Comparison of ENCODE assay signal across 27 cellular contexts in the genomic region with DNA sequence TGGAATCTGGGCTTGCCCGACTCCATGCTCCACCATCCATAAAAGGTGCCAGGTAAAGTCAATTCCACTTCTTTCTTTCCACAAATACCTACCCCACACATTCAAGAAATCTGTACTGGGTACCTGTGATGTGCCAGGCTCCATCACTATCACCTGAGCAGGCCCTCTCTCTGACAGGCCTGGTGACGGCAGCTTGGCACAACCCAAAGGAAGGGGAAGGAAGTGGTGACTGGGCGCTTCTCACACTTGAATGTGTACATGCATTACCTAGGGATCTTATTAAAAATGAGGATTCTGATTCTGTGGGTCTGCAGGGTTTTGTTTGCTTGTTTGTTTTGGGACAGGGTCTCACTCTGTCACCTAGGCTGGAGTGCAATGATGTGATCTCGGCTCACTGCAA. TPM values are rescaled to one million over a fixed set of nuclear protein-coding genes. Genes with fewer than 3 reads are reported as not detected.
"Had no signal": no experiment of that assay in that cellular context is flagged by ENCODE, and none has a peak within 500 bp of the region (broad histone marks: within the 10 kb centered on the region; RNA-seq: fewer than 3 reads in every experiment).

No MANE protein-coding gene starts in this region.

- H3K9me3 ChIP-seq: breast epithelium, gastroesophageal sphincter, right atrium auricular region, stomach, thyroid gland, upper lobe of right lung had no signal

- H3K36me3 Mint-ChIP-seq: activated CD8-positive, alpha-beta memory T cell treated with anti-CD3 and anti-CD28 coated beads, Interleukin-2, amount 10 ng/mL, durations not matched to agents 7 days and 5 days; activated naive CD4-positive, alpha-beta T cell treated with anti-CD3 and anti-CD28 coated beads, Interleukin-2, amount 50 U/mL, for 72 hours; natural killer cell treated with Interleukin-12 subunit alpha and Interleukin-12 subunit beta and Interleukin-15 and Interleukin-18, amount 100 ng/mL, for 72 hours; stimulated activated memory B cell treated with anti-CD40 and anti-IgM and Interleukin-4, amounts not matched to agents 10 μg/mL and 1 μg/mL and 100 μg/mL, for 72 hours had no signal

- ATAC-seq: activated CD4-positive, CD25-positive, alpha-beta regulatory T cell treated with anti-CD3 and anti-CD28 coated beads, Interleukin-2, amount 50 U/mL, for 24 hours; activated CD8-positive, alpha-beta memory T cell treated with anti-CD3 and anti-CD28 coated beads, Interleukin-2, amount 10 ng/mL, durations not matched to agents 7 days and 5 days; gastroesophageal sphincter; stimulated activated memory B cell treated with anti-CD40 and anti-IgM and Interleukin-4, amounts not matched to agents 10 μg/mL and 1 μg/mL and 100 μg/mL, for 72 hours; upper lobe of right lung had no signal

- H3K36me3 ChIP-seq: breast epithelium, gastroesophageal sphincter, right atrium auricular region, stomach, thyroid gland, upper lobe of right lung, WERI-Rb-1 had no signal

- H3K4me2 ChIP-seq: smooth muscle cell had no signal

- H3K27ac ChIP-seq: breast epithelium, gastroesophageal sphincter, right atrium auricular region, stomach, thyroid gland, upper lobe of right lung, WERI-Rb-1 had no signal

- H3K9me3 Mint-ChIP-seq: activated naive CD4-positive, alpha-beta T cell treated with anti-CD3 and anti-CD28 coated beads, Interleukin-2, amount 50 U/mL, for 72 hours; activated T-helper 2 cell treated with anti-CD3 and anti-CD28 coated beads, Interferon-gamma antibody, Interleukin-2, Interleukin-4, amounts not matched to agents 10 μg/mL and 5 μg/mL and 100 μg/mL, durations not matched to agents 14 hours and 24 hours and 36 hours; natural killer cell treated with Interleukin-12 subunit alpha and Interleukin-12 subunit beta and Interleukin-15 and Interleukin-18, amount 100 ng/mL, for 72 hours; stimulated activated memory B cell treated with anti-CD40 and anti-IgM and Interleukin-4, amounts not matched to agents 10 μg/mL and 1 μg/mL and 100 μg/mL, for 72 hours; T-helper 1 cell treated with Interleukin-12 subunit alpha and Interleukin-12 subunit beta and Interleukin-4 antibody, amounts not matched to agents 30 μg/mL and 1 μg/mL, for 36 hours had no signal

- DNase-seq: activated CD4-positive, alpha-beta T cell treated with anti-CD3 and anti-CD28 coated beads, Interleukin-2, amount 50 U/mL, for 48 hours; activated CD8-positive, alpha-beta memory T cell treated with anti-CD3 and anti-CD28 coated beads, Interleukin-2, amount 10 ng/mL, durations not matched to agents 7 days and 5 days; activated T-cell treated with anti-CD3 and anti-CD28 coated beads, Interleukin-2, amount 50 U/mL, for 48 hours; effector CD8-positive, alpha-beta T cell; hypothalamus; stimulated activated CD4-positive, alpha-beta T cell treated with anti-CD3 and anti-CD28 coated beads, Interleukin-4, amount 100 ng/mL, for 4 hours; stomach; T-helper 9 cell; thyroid gland; upper lobe of right lung had no signal

- H3K4me1 ChIP-seq: breast epithelium, gastroesophageal sphincter, right atrium auricular region, stomach, thyroid gland, upper lobe of right lung had no signal

- H3K4me3 ChIP-seq: breast epithelium, gastroesophageal sphincter, right atrium auricular region, smooth muscle cell, stomach, thyroid gland, upper lobe of right lung had no signal

- H3K27me3 ChIP-seq: right atrium auricular region, thyroid gland had no signal

- FAIRE-seq: colon had no signal

- H3K27ac Mint-ChIP-seq: activated CD8-positive, alpha-beta memory T cell treated with anti-CD3 and anti-CD28 coated beads, Interleukin-2, amount 10 ng/mL, durations not matched to agents 7 days and 5 days; activated naive CD4-positive, alpha-beta T cell treated with anti-CD3 and anti-CD28 coated beads, Interleukin-2, amount 50 U/mL, for 72 hours; activated T-helper 2 cell treated with anti-CD3 and anti-CD28 coated beads, Interferon-gamma antibody, Interleukin-2, Interleukin-4, amounts not matched to agents 10 μg/mL and 5 μg/mL and 100 μg/mL, durations not matched to agents 14 hours and 24 hours and 36 hours; natural killer cell treated with Interleukin-12 subunit alpha and Interleukin-12 subunit beta and Interleukin-15 and Interleukin-18, amount 100 ng/mL, for 72 hours; stimulated activated memory B cell treated with anti-CD40 and anti-IgM and Interleukin-4, amounts not matched to agents 10 μg/mL and 1 μg/mL and 100 μg/mL, for 72 hours; T-helper 1 cell treated with Interleukin-12 subunit alpha and Interleukin-12 subunit beta and Interleukin-4 antibody, amounts not matched to agents 30 μg/mL and 1 μg/mL, for 36 hours had no signal

- H3K4me1 Mint-ChIP-seq: stimulated activated memory B cell treated with anti-CD40 and anti-IgM and Interleukin-4, amounts not matched to agents 10 μg/mL and 1 μg/mL and 100 μg/mL, for 72 hours had no signal

- H3K4me3 Mint-ChIP-seq: activated CD8-positive, alpha-beta memory T cell treated with anti-CD3 and anti-CD28 coated beads, Interleukin-2, amount 10 ng/mL, durations not matched to agents 7 days and 5 days; natural killer cell treated with Interleukin-12 subunit alpha and Interleukin-12 subunit beta and Interleukin-15 and Interleukin-18, amount 100 ng/mL, for 72 hours; stimulated activated memory B cell treated with anti-CD40 and anti-IgM and Interleukin-4, amounts not matched to agents 10 μg/mL and 1 μg/mL and 100 μg/mL, for 72 hours; T-helper 1 cell treated with Interleukin-12 subunit alpha and Interleukin-12 subunit beta and Interleukin-4 antibody, amounts not matched to agents 30 μg/mL and 1 μg/mL, for 36 hours had no signal

RNA-seq across cellular contexts. Expression of a gene that starts 7.5 kb away (rescaled TPM):
- total RNA-seq: activated CD8-positive, alpha-beta memory T cell treated with anti-CD3 and anti-CD28 coated beads, Interleukin-2, amount 10 ng/mL, durations not matched to agents 7 days and 5 days; activated naive CD4-positive, alpha-beta T cell treated with anti-CD3 and anti-CD28 coated beads, Interleukin-2, amount 50 U/mL, for 72 hours; activated T-helper 2 cell treated with anti-CD3 and anti-CD28 coated beads, Interferon-gamma antibody, Interleukin-2, Interleukin-4, amounts not matched to agents 10 μg/mL and 5 μg/mL and 100 μg/mL, durations not matched to agents 14 hours and 24 hours and 36 hours; breast epithelium; fibroblast of lung; lower leg skin; mononuclear cell; natural killer cell treated with Interleukin-12 subunit alpha and Interleukin-12 subunit beta and Interleukin-15 and Interleukin-18, amount 100 ng/mL, for 72 hours; omental fat pad; right atrium auricular region; thyroid gland had no signal
- polyA plus RNA-seq: esophagus, fibroblast of lung had no signal
